ENCODE assay signal across 8 cellular contexts in genomic region chr7:100148559-100149328, GRCh38. TPM values are rescaled to one million over a fixed set of nuclear protein-coding genes. Genes with fewer than 3 reads are reported as not detected.
A peak's percentile ranks its signal among the peaks of the same experiment; 100 is the strongest.
DNase-seq lines count a peak whose midpoint lies in the region; ATAC-seq and TF ChIP-seq lines count a peak whose summit lies in the region.

LAMTOR4 (plus strand) TSS chr7:100148918; CDS start chr7:100148973, 55 bp downstream.

- peaks cover 4 to 9% (median 6%) of the 10 kb centered on the region in 3 donors for H3K27me3 Mint-ChIP-seq in immature natural killer cell (ENCODE audit: low read depth in 3 of 3)

- H3K9me3 Mint-ChIP-seq in immature natural killer cell, result no peaks in the 10 kb centered on the region

- TF ChIP-seq CTCF in AG09309 (IDR thresholded peaks at IDR 0.05; ENCODE audit: control insufficient read depth, insufficient read depth, low read depth, low read length, missing control alignments), result no peak
- TF ChIP-seq CTCF in spleen (IDR thresholded peaks at IDR 0.05 in 8 of 11, conservative IDR thresholded peaks at IDR 0.05 in 3 of 11), result peak in 8 of 11 experiments; percentile 5 to 37 (median 22)

- peaks cover 9 to 10% (median 9%) of the 10 kb centered on the region in 3 donors for H3K36me3 Mint-ChIP-seq in immature natural killer cell

- peaks cover 28 to 60% (median 52%) of the 10 kb centered on the region in 6 donors for H3K4me1 ChIP-seq in spleen

- H3K27me3 ChIP-seq in spleen (replicated peaks in 1 of 7), result no peaks in the 10 kb centered on the region

- H3K4me3 ChIP-seq in AG09309 (ENCODE audit: control insufficient read depth, low read depth, low read length) (peak within 1 kb of the TSS; percentile 88), spleen (peak within 1 kb of the TSS; percentile 55 to 81 (median 73))

- DNase-seq in AG09309 (ENCODE audit: low read depth) (peak; percentile 95), NCI-H345 treated with DMSO at 0.1 percent for 48 hours (lab: John Stamatoyannopoulos, UW; ENCODE audit: unreplicated experiment) (peak; percentile 99), immature natural killer cell (peak; percentile 97 to 98 (median 97)), spleen (peak; percentile 100)
- peak; percentile 89 to 96 (median 94) for DNase-seq in activated CD4-positive, CD25-positive, alpha-beta regulatory T cell (lab: John Stamatoyannopoulos, UW)
- peak; percentile 99 for DNase-seq in central memory CD4-positive, alpha-beta T cell

- ATAC-seq in GM19023 (IDR thresholded peaks at IDR 0.05; ENCODE audit: unreplicated experiment) (peak; percentile 98), HG03280 (IDR thresholded peaks at IDR 0.05; ENCODE audit: unreplicated experiment) (peak; percentile 99)

- H3K4me1 Mint-ChIP-seq in immature natural killer cell, result peaks cover 28 to 38% of the 10 kb centered on the region in 2 donors

- no peaks in the 10 kb centered on the region for H3K9me3 ChIP-seq in spleen

- H3K27ac ChIP-seq in spleen, result peak within 1 kb of the TSS; percentile 74 to 97 (median 94)

- WGBS in spleen, 5 donors, result 0 to 1% (median 1%) methylated on average over 35 to 46 of the region's 46 CpGs

- peak; percentile 37 to 68 (median 61) for TF ChIP-seq POLR2A in spleen (IDR thresholded peaks at IDR 0.05)

- H3K4me3 Mint-ChIP-seq in immature natural killer cell, result peak within 1 kb of the TSS; percentile 91 to 99 (median 93)

- intact Hi-C loops in spleen (cut with DNase I; ENCODE audit: low total_unique reads), result no loop called here

- peaks cover 0 to 35% (median 9%) of the 10 kb centered on the region in 6 donors for H3K36me3 ChIP-seq in spleen

- H3K27ac Mint-ChIP-seq in immature natural killer cell, result peak within 1 kb of the TSS; percentile 92 to 97 (median 95)

RNA-seq across cellular contexts. Expression of gene LAMTOR4, which starts in this region (rescaled TPM):
- 100 to 1,000 TPM; 408 to 587 (median 569) TPM for polyA plus RNA-seq in immature natural killer cell
- 100 to 1,000 TPM; 152 to 328 (median 187) TPM for total RNA-seq in spleen
- polyA plus RNA-seq in spleen, result 100 to 1,000 TPM; 470 to 709 (median 574) TPM

Comparison
In these comparisons a context has a peak if more than half of its experiments do, and no peak if none do; other contexts are left out.
1. Peak in every context shown above with its lines: DNase-seq, ATAC-seq, H3K4me3 ChIP-seq and H3K27ac ChIP-seq.